In the genomic region with DNA sequence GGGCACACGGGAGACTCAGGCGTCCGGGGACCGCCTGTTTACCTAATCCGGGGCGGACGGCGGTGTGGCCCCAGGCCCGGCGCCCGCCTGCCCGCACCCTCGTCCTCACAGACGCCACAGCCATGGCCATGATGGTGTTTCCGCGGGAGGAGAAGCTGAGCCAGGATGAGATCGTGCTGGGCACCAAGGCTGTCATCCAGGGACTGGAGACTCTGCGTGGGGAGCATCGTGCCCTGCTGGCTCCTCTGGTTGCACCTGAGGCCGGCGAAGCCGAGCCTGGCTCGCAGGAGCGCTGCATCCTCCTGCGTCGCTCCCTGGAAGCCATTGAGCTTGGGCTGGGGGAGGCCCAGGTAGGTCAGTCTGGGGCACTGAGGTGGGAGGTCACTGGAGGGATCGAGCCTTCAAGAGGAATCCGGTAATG, we compare ENCODE assay signal across 10 cellular contexts. TPM values are rescaled to one million over a fixed set of nuclear protein-coding genes. Genes with fewer than 3 reads are reported as not detected.
DNase-seq lines count a peak whose midpoint lies in the region; ATAC-seq, FAIRE-seq and TF ChIP-seq lines count a peak whose summit lies in the region.
"Had no signal": no experiment of that assay in that cellular context is flagged by ENCODE, and none has a peak within 500 bp of the region (broad histone marks: within the 10 kb centered on the region; RNA-seq: fewer than 3 reads in every experiment).

No MANE protein-coding gene starts in this region.

- DNase-seq in Right ventricle myocardium inferior (ENCODE audit: missing footprints) (no peak), left cardiac atrium (no peak), brain microvascular endothelial cell (no peak), memory B cell (ENCODE audit: low spot score in 2 of 2) (no peak), urothelium cell line (ENCODE audit: low spot score) (peak; percentile 21), dedifferentiated amniotic fluid mesenchymal stem cell (ENCODE audit: extremely low spot score) (no peak), NCI-H774 (lab: John Stamatoyannopoulos, UW) (no peak), NCI-H2107 (lab: John Stamatoyannopoulos, UW) (no peak)

- no peak overlapping the region for H3K27ac ChIP-seq in brain microvascular endothelial cell

- ATAC-seq in Right ventricle myocardium inferior (peak; percentile 1), left cardiac atrium (no peak), memory B cell (ENCODE audit: low read depth) (no peak)

- FAIRE-seq in urothelium cell line (lab: Jason Lieb, UNC) = no peak
- FAIRE-seq: G401.6 had no signal

- H3K27me3 Mint-ChIP-seq in memory B cell = no peaks in the 10 kb centered on the region

- H3K36me3 ChIP-seq in brain microvascular endothelial cell (replicated peaks) = peaks cover 23% of the 10 kb centered on the region

- H3K27me3 ChIP-seq in brain microvascular endothelial cell (replicated peaks) = no peaks in the 10 kb centered on the region

- H3K4me1 Mint-ChIP-seq in memory B cell = peaks cover 14% of the 10 kb centered on the region

- H3K36me3 Mint-ChIP-seq in memory B cell = peaks cover 6% of the 10 kb centered on the region

- H3K9me3 Mint-ChIP-seq in memory B cell = no peaks in the 10 kb centered on the region

- H3K4me3 ChIP-seq in brain microvascular endothelial cell (ENCODE audit: low read depth, low read length) = peak overlapping the region; percentile 91

- H3K27ac Mint-ChIP-seq in memory B cell = peak overlapping the region; percentile 89

- peak overlapping the region; percentile 92 for H3K4me3 Mint-ChIP-seq in memory B cell

- intact Hi-C loops in Right ventricle myocardium inferior (cut with DNase I) (loop anchor here (1.0 kb wide), 1 partner anchor 36 kb away; no protein-coding TSS in a partner anchor), left cardiac atrium (cut with DNase I) (loop anchor here in 1 of 2 donors (2.0 kb wide), 1 partner anchor 36 kb away; no protein-coding TSS in a partner anchor)

- TF ChIP-seq CTCF in brain microvascular endothelial cell (IDR thresholded peaks at IDR 0.05; ENCODE audit: low read depth, low read length, missing control alignments) = no peak

- in situ Hi-C loops in brain microvascular endothelial cell (cut with HindIII; ENCODE audit: low pct_ligation_motif_present, low sequenced_read_pairs) = no loop called here

RNA-seq across cellular contexts. Expression of gene KLC2, which starts 1.0 kb away (rescaled TPM):
- total RNA-seq in Right ventricle myocardium inferior = 35.3 TPM
- total RNA-seq in left cardiac atrium = 10 to 100 TPM; 25.8 to 32.1 TPM

RNA-seq across cellular contexts. Expression of gene RAB1B, which starts 10.0 kb away (rescaled TPM):
- total RNA-seq in Right ventricle myocardium inferior (125 TPM), left cardiac atrium (100 to 1,000 TPM; 114 to 115 TPM)

RNA-seq across cellular contexts. Expression of gene CNIH2, which starts 19.5 kb away (rescaled TPM):
- total RNA-seq in Right ventricle myocardium inferior (not detected), left cardiac atrium (not detected)

RNA-seq across cellular contexts. Expression of gene YIF1A, which starts 30.5 kb away (rescaled TPM):
- 48.7 TPM for total RNA-seq in Right ventricle myocardium inferior
- 10 to 100 TPM; 53.2 to 81.1 TPM for total RNA-seq in left cardiac atrium

RNA-seq across cellular contexts. Expression of gene TMEM151A, which starts 33.2 kb away (rescaled TPM):
- total RNA-seq in Right ventricle myocardium inferior (0.14 TPM), left cardiac atrium (1 to 10 TPM in 1 of 2 donors, under 1 TPM in 1; 0.86 to 1.1 TPM)
- total RNA-seq: T-helper 2 cell treated with Interferon-gamma antibody and Interleukin-4, amounts not matched to agents 100 ng/mL and 5 ng/mL, for 36 hours had no signal
